ENCODE assay signal across 15 cellular contexts in the genomic region with DNA sequence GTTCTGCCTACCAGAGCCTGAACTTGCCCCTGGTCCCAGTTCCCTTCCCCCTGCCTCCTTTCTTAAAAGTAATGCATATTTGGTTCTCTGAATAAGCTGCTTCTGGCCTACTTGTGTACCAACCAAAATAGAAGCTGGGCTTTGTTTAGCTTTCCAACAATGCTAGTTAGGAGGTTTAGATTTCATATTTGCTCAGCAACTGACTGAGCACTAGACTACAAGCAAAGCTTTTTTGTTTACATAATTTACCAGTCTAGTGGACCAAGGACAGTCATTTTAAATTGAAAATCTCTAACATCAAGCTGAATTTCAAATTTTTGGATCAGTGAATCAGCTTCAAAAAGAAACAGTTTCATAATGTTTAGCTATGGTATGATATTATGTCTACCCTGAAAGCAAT.
DNase-seq lines count a peak whose midpoint lies in the region; ATAC-seq and TF ChIP-seq lines count a peak whose summit lies in the region.
"Had no signal": no experiment of that assay in that cellular context is flagged by ENCODE, and none has a peak within 500 bp of the region (broad histone marks: within the 10 kb centered on the region; RNA-seq: fewer than 3 reads in every experiment).

No MANE protein-coding gene starts in this region.

- H3K9me3 ChIP-seq in right lobe of liver (no peaks in the 10 kb centered on the region), adrenal gland (replicated peaks in 1 of 3) (no peaks in the 10 kb centered on the region)

- no peaks in the 10 kb centered on the region for H3K27me3 ChIP-seq in right lobe of liver
- no peaks in the 10 kb centered on the region for H3K27me3 ChIP-seq in adrenal gland

- H3K36me3 ChIP-seq in right lobe of liver (no peaks in the 10 kb centered on the region), adrenal gland (replicated peaks in 1 of 2) (no peaks in the 10 kb centered on the region)

- ATAC-seq in right lobe of liver, result peak; percentile 13 to 47 (median 20)
- no peak for ATAC-seq in GM18861 (IDR thresholded peaks at IDR 0.05; ENCODE audit: unreplicated experiment)

- DNase-seq in NCI-H2196 treated with DMSO at 0.1 percent for 48 hours (lab: John Stamatoyannopoulos, UW; ENCODE audit: unreplicated experiment) (peak; percentile 1), NCI-H2196 (lab: John Stamatoyannopoulos, UW; ENCODE audit: unreplicated experiment) (no peak), NCI-H2029 treated with DMSO at 0.1 percent for 48 hours (lab: John Stamatoyannopoulos, UW) (peak; percentile 72), dedifferentiated amniotic fluid mesenchymal stem cell (ENCODE audit: extremely low spot score) (peak; percentile 49), right lobe of liver (no peak), NCI-H82 treated with DMSO at 0.1 percent for 48 hours (lab: John Stamatoyannopoulos, UW; ENCODE audit: unreplicated experiment) (no peak), adrenal gland (no peak)
- DNase-seq: C1 segment of cervical spinal cord, DMS79 treated with DMSO at 0.1 percent for 48 hours, NCI-H1694 treated with DMSO at 0.1 percent for 48 hours, OCI-M1, SHP77 had no signal

- TF ChIP-seq POLR2A in right lobe of liver (IDR thresholded peaks at IDR 0.05) (no peak), adrenal gland (IDR thresholded peaks at IDR 0.05) (no peak)

- peaks cover 0 to 33% (median 14%) of the 10 kb centered on the region in 4 donors for H3K4me1 ChIP-seq in right lobe of liver
- H3K4me1 ChIP-seq in adrenal gland (replicated peaks in 1 of 2), result peaks cover 0 to 7% of the 10 kb centered on the region in 2 donors

- intact Hi-C loops in right lobe of liver (cut with DNase I) (no loop called here), adrenal gland (cut with DNase I) (no loop called here)

- no peak for TF ChIP-seq CTCF in right lobe of liver (IDR thresholded peaks at IDR 0.05)
- no peak for TF ChIP-seq CTCF in adrenal gland (IDR thresholded peaks at IDR 0.05)

- H3K4me3 ChIP-seq in right lobe of liver (no peak overlapping the region), adrenal gland (no peak overlapping the region)
- H3K4me3 ChIP-seq: SK-N-MC had no signal

- H3K27ac ChIP-seq in right lobe of liver, result no peak overlapping the region
- H3K27ac ChIP-seq in adrenal gland, result no peak overlapping the region
- H3K27ac ChIP-seq: KMS-11, SK-N-MC had no signal

Comparison
In these comparisons a context has a peak if more than half of its experiments do, and no peak if none do; other contexts are left out.
1. DNase-seq: peak in NCI-H2196 treated with DMSO at 0.1 percent for 48 hours (single experiment), NCI-H2029 treated with DMSO at 0.1 percent for 48 hours (single experiment) and dedifferentiated amniotic fluid mesenchymal stem cell (single experiment); none in NCI-H2196 (single experiment), right lobe of liver (0 of 3), NCI-H82 treated with DMSO at 0.1 percent for 48 hours (single experiment) and adrenal gland (0 of 7).